11 cellular contexts compared by ENCODE assay signal in the genomic region with DNA sequence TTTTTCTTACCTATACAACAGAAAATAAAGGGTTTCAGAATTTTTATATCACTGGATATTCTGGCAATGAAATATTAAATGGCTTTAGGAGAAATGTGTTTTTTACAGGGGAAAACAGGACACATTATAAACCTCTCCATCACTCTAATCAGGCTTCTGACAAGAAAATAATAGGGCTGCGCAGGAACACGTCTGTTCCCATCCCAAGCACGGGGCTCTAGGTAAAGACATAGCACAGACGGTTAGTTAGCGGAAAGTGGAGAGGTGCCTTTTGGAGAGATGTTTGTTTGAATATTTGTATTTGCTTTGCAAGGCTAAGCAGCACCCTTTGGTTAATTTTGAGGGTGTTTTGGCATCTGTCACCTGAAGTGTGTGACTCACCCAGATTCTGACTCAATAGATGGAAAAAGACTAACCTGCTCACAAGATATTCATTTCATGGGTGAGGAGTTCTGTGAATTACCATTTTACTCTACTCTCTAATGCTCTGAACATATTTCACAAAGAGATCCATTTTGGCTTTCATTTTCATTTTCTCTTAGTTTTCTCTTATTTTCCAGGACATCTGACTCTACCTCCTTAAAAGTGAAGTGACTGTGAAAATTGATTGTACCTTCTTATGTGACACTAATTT.
A peak's percentile ranks its signal among the peaks of the same experiment; 100 is the strongest.
DNase-seq lines count a peak whose midpoint lies in the region; ATAC-seq and TF ChIP-seq lines count a peak whose summit lies in the region.
"Had no signal": no experiment of that assay in that cellular context is flagged by ENCODE, and none has a peak within 500 bp of the region (broad histone marks: within the 10 kb centered on the region; RNA-seq: fewer than 3 reads in every experiment).

No MANE protein-coding gene starts in this region.

- no peaks in the 10 kb centered on the region for H3K9me3 Mint-ChIP-seq in activated CD4-positive, alpha-beta T cell treated with anti-CD3 and anti-CD28 coated beads for 36 hours (ENCODE audit: low read depth)
- no peaks in the 10 kb centered on the region for H3K9me3 Mint-ChIP-seq in nephron progenitor cell

- H3K4me1 ChIP-seq in RWPE2 (ENCODE audit: insufficient read depth, poor library complexity, severe bottlenecking) (peaks cover 11% of the 10 kb centered on the region), left lung (peaks cover 0 to 3% of the 10 kb centered on the region in 2 donors)

- H3K27ac ChIP-seq in RWPE2 (ENCODE audit: poor library complexity, severe bottlenecking): no peak overlapping the region
- no peak overlapping the region for H3K27ac ChIP-seq in left lung
- H3K27ac ChIP-seq: hepatocyte had no signal

- H3K4me3 ChIP-seq in RWPE2 (ENCODE audit: severe bottlenecking) (no peak overlapping the region), left lung (no peak overlapping the region)
- H3K4me3 ChIP-seq: hepatocyte had no signal

- no peaks in the 10 kb centered on the region for H3K36me3 ChIP-seq in RWPE2 (ENCODE audit: low read depth)
- H3K36me3 ChIP-seq in left lung: no peaks in the 10 kb centered on the region

- no peak for TF ChIP-seq CTCF in RWPE2 (IDR thresholded peaks at IDR 0.05; ENCODE audit: poor library complexity, severe bottlenecking)
- TF ChIP-seq CTCF in left lung (IDR thresholded peaks at IDR 0.05): no peak
- TF ChIP-seq CTCF in nephron progenitor cell (IDR thresholded peaks at IDR 0.05): no peak

- no peaks in the 10 kb centered on the region for H3K36me3 Mint-ChIP-seq in activated CD4-positive, alpha-beta T cell treated with anti-CD3 and anti-CD28 coated beads for 36 hours (ENCODE audit: low read depth)
- no peaks in the 10 kb centered on the region for H3K36me3 Mint-ChIP-seq in nephron progenitor cell (ENCODE audit: low read depth)

- H3K4me3 Mint-ChIP-seq in activated CD4-positive, alpha-beta T cell treated with anti-CD3 and anti-CD28 coated beads for 36 hours: peak overlapping the region; percentile 36
- no peak overlapping the region for H3K4me3 Mint-ChIP-seq in nephron progenitor cell

- DNase-seq in activated CD4-positive, alpha-beta T cell treated with anti-CD3 and anti-CD28 coated beads for 36 hours: peak; percentile 30
- no peak for DNase-seq in activated CD4-positive, alpha-beta T cell treated with anti-CD3 and anti-CD28 coated beads for 1 hour
- DNase-seq in RWPE2 (ENCODE audit: low spot score) (no peak), left lung (no peak), nephron progenitor cell (no peak)
- no peak for DNase-seq in activated effector memory CD4-positive, alpha-beta T cell treated with Interleukin-2 at 50 U/mL for 16 hours
- DNase-seq: ACHN, T1000 had no signal

- CTCF ChIA-PET in activated CD4-positive, alpha-beta T cell treated with anti-CD3 and anti-CD28 coated beads for 36 hours (lab: Charles Lee): interaction anchor here (1.5 kb wide), 1 partner anchor 1411 kb away, joined by 5 read pairs; no protein-coding TSS in a partner anchor

- intact Hi-C loops in activated CD4-positive, alpha-beta T cell treated with anti-CD3 and anti-CD28 coated beads for 36 hours (cut with DNase I, micrococcal nuclease): loop anchor here (1.0 to 10.0 kb wide), 16 partner anchors 35 to 1454 kb away; partner anchors contain the start of gene KLF6 (in 1 of the 2)
- intact Hi-C loops in left lung (cut with DNase I): no loop called here

- peaks cover 6% of the 10 kb centered on the region for H3K27me3 Mint-ChIP-seq in activated CD4-positive, alpha-beta T cell treated with anti-CD3 and anti-CD28 coated beads for 36 hours
- H3K27me3 Mint-ChIP-seq in nephron progenitor cell (ENCODE audit: low read depth, poor library complexity): peaks cover 3% of the 10 kb centered on the region

- peak overlapping the region; percentile 90 for H3K27ac Mint-ChIP-seq in activated CD4-positive, alpha-beta T cell treated with anti-CD3 and anti-CD28 coated beads for 36 hours
- no peak overlapping the region for H3K27ac Mint-ChIP-seq in nephron progenitor cell

- H3K9me3 ChIP-seq in RWPE2 (ENCODE audit: severe bottlenecking): no peaks in the 10 kb centered on the region
- H3K9me3 ChIP-seq in left lung: no peaks in the 10 kb centered on the region

- POLR2A ChIA-PET in activated CD4-positive, alpha-beta T cell treated with anti-CD3 and anti-CD28 coated beads for 36 hours (lab: Charles Lee): no interaction called here

- H3K27me3 ChIP-seq in RWPE2 (ENCODE audit: insufficient read depth, poor library complexity, severe bottlenecking) (no peaks in the 10 kb centered on the region), left lung (no peaks in the 10 kb centered on the region)
- H3K27me3 ChIP-seq: hepatocyte had no signal

- peak; percentile 85 for ATAC-seq in activated CD4-positive, alpha-beta T cell treated with anti-CD3 and anti-CD28 coated beads for 36 hours
- ATAC-seq in HG03060 (IDR thresholded peaks at IDR 0.05; ENCODE audit: low read depth, unreplicated experiment): peak; percentile 40
- ATAC-seq in RWPE2 (ENCODE audit: low read depth): peak; percentile 14; the same call in 1 of the 3 replicates
- ATAC-seq in left lung: peak; percentile 42
- no peak for ATAC-seq in HG03095 (IDR thresholded peaks at IDR 0.05; ENCODE audit: unreplicated experiment)

- H3K4me1 Mint-ChIP-seq in activated CD4-positive, alpha-beta T cell treated with anti-CD3 and anti-CD28 coated beads for 36 hours: peaks cover 37% of the 10 kb centered on the region
- H3K4me1 Mint-ChIP-seq in nephron progenitor cell: peaks cover 67% of the 10 kb centered on the region

Comparison
In these comparisons a context has a peak if more than half of its experiments do, and no peak if none do; other contexts are left out.
1. intact Hi-C loops: an anchor here in activated CD4-positive, alpha-beta T cell treated with anti-CD3 and anti-CD28 coated beads for 36 hours (1.0 to 10.0 kb wide); none called in left lung.